Comparison of ENCODE assay signal across 2 cellular contexts in the genomic region with DNA sequence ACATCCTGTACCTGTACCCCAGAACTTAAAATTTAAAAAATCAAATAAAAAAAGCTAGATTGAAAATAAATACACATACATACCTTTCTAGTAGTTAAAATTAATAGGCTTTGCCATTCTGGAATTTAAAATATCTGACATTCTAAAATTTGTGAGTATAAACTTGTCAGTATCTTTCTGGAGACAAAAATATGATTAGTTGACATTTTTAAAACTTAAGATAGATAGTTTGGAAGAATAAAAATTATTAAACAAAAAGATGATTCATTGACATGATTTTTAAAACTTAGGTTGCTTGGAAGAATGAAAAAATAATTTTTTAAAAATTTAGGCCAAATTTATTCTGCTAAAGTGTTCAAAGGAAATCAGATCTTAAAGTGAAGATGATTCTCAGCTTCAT.
TF ChIP-seq lines count a peak whose summit lies in the region.

No MANE protein-coding gene starts in this region.

TF ChIP-seq in HepG2, 621 proteins besides CTCF, POLR2A, EP300 and RAD21:
- TF ChIP-seq, protein P1, sequence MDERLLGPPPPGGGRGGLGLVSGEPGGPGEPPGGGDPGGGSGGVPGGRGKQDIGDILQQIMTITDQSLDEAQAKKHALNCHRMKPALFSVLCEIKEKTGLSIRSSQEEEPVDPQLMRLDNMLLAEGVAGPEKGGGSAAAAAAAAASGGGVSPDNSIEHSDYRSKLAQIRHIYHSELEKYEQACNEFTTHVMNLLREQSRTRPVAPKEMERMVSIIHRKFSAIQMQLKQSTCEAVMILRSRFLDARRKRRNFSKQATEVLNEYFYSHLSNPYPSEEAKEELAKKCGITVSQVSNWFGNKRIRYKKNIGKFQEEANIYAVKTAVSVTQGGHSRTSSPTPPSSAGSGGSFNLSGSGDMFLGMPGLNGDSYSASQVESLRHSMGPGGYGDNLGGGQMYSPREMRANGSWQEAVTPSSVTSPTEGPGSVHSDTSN (CRISPR knock-in tag; IDR thresholded peaks at IDR 0.05): no peak
- TF ChIP-seq MAFF (IDR thresholded peaks at IDR 0.05; ENCODE audit: low read depth, low read length): peak; percentile 55; the same call in 1 of the 2 replicates
- TF ChIP-seq MAFK (conservative IDR thresholded peaks at IDR 0.05 in 1 of 2, IDR thresholded peaks at IDR 0.05 in 1 of 2; ENCODE audit: low read length in 2 of 2): peak; percentile 61 to 77
TF ChIP-seq in HepG2: peak in this region for 2.

TF ChIP-seq in K562, 482 proteins besides CTCF, POLR2A, EP300 and RAD21:
- no peak for TF ChIP-seq SMAD1 (IDR thresholded peaks at IDR 0.05; ENCODE audit: low read depth, low read length, partially characterized antibody)
- peak; percentile 34; the same call in 1 of the 2 replicates for TF ChIP-seq MAFG (tag; conservative IDR thresholded peaks at IDR 0.05)
- TF ChIP-seq, protein P2, sequence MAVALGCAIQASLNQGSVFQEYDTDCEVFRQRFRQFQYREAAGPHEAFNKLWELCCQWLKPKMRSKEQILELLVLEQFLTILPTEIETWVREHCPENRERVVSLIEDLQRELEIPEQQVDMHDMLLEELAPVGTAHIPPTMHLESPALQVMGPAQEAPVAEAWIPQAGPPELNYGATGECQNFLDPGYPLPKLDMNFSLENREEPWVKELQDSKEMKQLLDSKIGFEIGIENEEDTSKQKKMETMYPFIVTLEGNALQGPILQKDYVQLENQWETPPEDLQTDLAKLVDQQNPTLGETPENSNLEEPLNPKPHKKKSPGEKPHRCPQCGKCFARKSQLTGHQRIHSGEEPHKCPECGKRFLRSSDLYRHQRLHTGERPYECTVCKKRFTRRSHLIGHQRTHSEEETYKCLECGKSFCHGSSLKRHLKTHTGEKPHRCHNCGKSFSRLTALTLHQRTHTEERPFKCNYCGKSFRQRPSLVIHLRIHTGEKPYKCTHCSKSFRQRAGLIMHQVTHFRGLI (CRISPR knock-in tag; IDR thresholded peaks at IDR 0.05): no peak
- peak; percentile 54; the same call in 1 of the 2 replicates for TF ChIP-seq C11orf30 (IDR thresholded peaks at IDR 0.05; ENCODE audit: low read depth)
- TF ChIP-seq ZNF316 (IDR thresholded peaks at IDR 0.05): peak; percentile 89
